ENCODE assay signal across 8 cellular contexts in the genomic region with DNA sequence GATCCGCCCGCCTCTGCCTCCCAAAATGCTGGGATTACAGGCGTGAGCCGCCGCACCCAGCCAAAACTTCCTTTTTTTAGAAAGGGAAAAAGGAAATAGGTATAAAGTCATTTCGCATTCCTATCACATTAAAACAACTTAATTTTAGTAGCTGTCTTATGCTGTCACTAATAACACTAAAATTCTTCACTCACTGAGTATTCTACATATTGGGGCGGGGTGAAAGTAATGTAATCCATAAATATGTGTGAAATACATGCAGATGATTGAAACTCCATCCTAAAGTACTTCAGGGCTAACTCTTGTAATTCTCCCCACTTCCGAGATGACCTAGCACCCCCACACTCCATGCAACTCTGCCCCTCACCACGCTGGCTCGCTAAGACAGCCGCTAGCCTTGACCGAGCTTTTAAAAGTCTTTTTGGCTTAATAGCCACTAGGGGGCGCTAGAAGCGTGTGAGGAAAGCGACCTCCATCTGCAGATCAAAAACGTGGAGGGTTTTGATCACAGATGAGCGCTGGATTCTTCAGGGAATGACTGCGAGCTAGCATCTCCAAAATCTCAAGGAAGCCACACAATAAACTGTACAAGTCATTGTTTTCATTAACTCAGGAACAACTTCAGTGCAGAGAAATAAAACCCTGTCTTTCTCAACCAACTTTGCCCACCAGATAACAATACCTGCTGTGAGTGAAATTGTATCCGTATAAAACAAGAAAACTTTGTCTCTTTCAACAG.
DNase-seq lines count a peak whose midpoint lies in the region; ATAC-seq and TF ChIP-seq lines count a peak whose summit lies in the region.

No MANE protein-coding gene starts in this region.

- H3K27me3 Mint-ChIP-seq in GM23338 (ENCODE audit: insufficient read depth, low read depth, poor library complexity): peaks cover 2% of the 10 kb centered on the region

- DNase-seq in GDM1 (lab: John Stamatoyannopoulos, UW) (peak; percentile 61), GM23338 (ENCODE audit: low spot score) (peak; percentile 94), RWPE1 (ENCODE audit: low spot score) (peak; percentile 75), glomerular endothelial cell (ENCODE audit: extremely low read depth, low read depth, low spot score) (peak; percentile 47)
- peak; percentile 14 for DNase-seq in activated naive CD4-positive, alpha-beta T cell treated with Interleukin-2 at 50 U/mL for 16 hours

- no peaks in the 10 kb centered on the region for H4K20me1 ChIP-seq in GM23338 (replicated peaks; ENCODE audit: insufficient read depth)
- no peaks in the 10 kb centered on the region for H4K20me1 ChIP-seq in Loucy (ENCODE audit: insufficient read depth, low read length, poor library complexity, severe bottlenecking)

- H3K79me2 ChIP-seq in GM23338 (replicated peaks; ENCODE audit: insufficient read depth): no peaks in the 10 kb centered on the region
- H3K79me2 ChIP-seq in Loucy (ENCODE audit: insufficient read depth, low read length): no peaks in the 10 kb centered on the region
- no peaks in the 10 kb centered on the region for H3K79me2 ChIP-seq in parathyroid adenoma

- no peaks in the 10 kb centered on the region for H3K36me3 Mint-ChIP-seq in GM23338 (ENCODE audit: low read depth)

- CTCF ChIA-PET in RWPE1 (lab: Yijun Ruan, JAX): interaction anchor here (0.5 to 1.7 kb wide), 34 partner anchors 10 to 560 kb away, joined by 3 to 10 read pairs (median 4); a partner anchor contains a TSS

- H3K9ac ChIP-seq in Loucy (ENCODE audit: low read depth, low read length, poor library complexity, severe bottlenecking) (no peak overlapping the region), parathyroid adenoma (no peak overlapping the region)

- H3K27me3 ChIP-seq in GM23338 (ENCODE audit: insufficient read depth): no peaks in the 10 kb centered on the region
- H3K27me3 ChIP-seq in Loucy (ENCODE audit: insufficient read depth, low read length, poor library complexity, severe bottlenecking): no peaks in the 10 kb centered on the region
- H3K27me3 ChIP-seq in parathyroid adenoma (ENCODE audit: control insufficient read depth, insufficient read depth, low read length): no peaks in the 10 kb centered on the region

- no peaks in the 10 kb centered on the region for H3K9me3 Mint-ChIP-seq in GM23338

- no peak overlapping the region for H2AFZ ChIP-seq in GM23338
- peak overlapping the region; percentile 81 for H2AFZ ChIP-seq in Loucy (ENCODE audit: low read length)
- H2AFZ ChIP-seq in parathyroid adenoma: no peak overlapping the region

- H3K9me2 ChIP-seq in GM23338 (ENCODE audit: insufficient read depth): no peaks in the 10 kb centered on the region
- H3K9me2 ChIP-seq in Loucy (replicated peaks; ENCODE audit: low read depth, low read length): no peaks in the 10 kb centered on the region

- peak overlapping the region; percentile 17; the same call in 1 of the 2 replicates for H3K4me2 ChIP-seq in GM23338
- H3K4me2 ChIP-seq in Loucy (ENCODE audit: low read depth, low read length, poor library complexity, severe bottlenecking): peak overlapping the region; percentile 57
- no peak overlapping the region for H3K4me2 ChIP-seq in parathyroid adenoma (ENCODE audit: low read length)

- no peak overlapping the region for H3K4me3 ChIP-seq in GM23338
- peak overlapping the region; percentile 32 for H3K4me3 ChIP-seq in Loucy (ENCODE audit: low read length, poor library complexity, severe bottlenecking)
- H3K4me3 ChIP-seq in parathyroid adenoma (ENCODE audit: low read depth, low read length): no peak overlapping the region

- ATAC-seq in GM23338: peak; percentile 91
- ATAC-seq in GM18519 (IDR thresholded peaks at IDR 0.05; ENCODE audit: low FRiP score, unreplicated experiment): no peak

- H3F3A ChIP-seq in GM23338 (replicated peaks; ENCODE audit: low read depth) (no peaks in the 10 kb centered on the region), Loucy (ENCODE audit: low read depth) (no peaks in the 10 kb centered on the region)

- H3K9me3 ChIP-seq in Loucy (ENCODE audit: insufficient read depth, low read depth, low read length) (no peaks in the 10 kb centered on the region), parathyroid adenoma (ENCODE audit: control insufficient read depth, low read length) (no peaks in the 10 kb centered on the region)

- no peak overlapping the region for H3K27ac Mint-ChIP-seq in GM23338

- no peak overlapping the region for H3K4me3 Mint-ChIP-seq in GM23338

- H3K4me1 Mint-ChIP-seq in GM23338: peaks cover 8% of the 10 kb centered on the region; the same call in 2 of the 3 replicates

- POLR2A ChIA-PET in RWPE1 (lab: Yijun Ruan, JAX; ENCODE audit: low non-redundant PET): interaction anchor here (0.6 kb wide), 1 partner anchor 130 kb away, joined by 3 read pairs; a partner anchor contains a TSS

- H3K27ac ChIP-seq in GM23338 (ENCODE audit: low read depth) (no peak overlapping the region), RWPE1 (no peak overlapping the region), parathyroid adenoma (no peak overlapping the region)

- H3K4me1 ChIP-seq in GM23338 (ENCODE audit: insufficient read depth) (no peaks in the 10 kb centered on the region), Loucy (ENCODE audit: insufficient read depth, low read length, poor library complexity, severe bottlenecking) (peaks cover 4% of the 10 kb centered on the region), parathyroid adenoma (no peaks in the 10 kb centered on the region)

- peak; percentile 72 to 77 for TF ChIP-seq CTCF in GM23338 (conservative IDR thresholded peaks at IDR 0.05; ENCODE audit: low read depth in 2 of 2)
- peak; percentile 88 for TF ChIP-seq CTCF in Loucy (conservative IDR thresholded peaks at IDR 0.05; ENCODE audit: low read length)
- peak; percentile 97 for TF ChIP-seq CTCF in RWPE1 (conservative IDR thresholded peaks at IDR 0.05; ENCODE audit: low read depth)
- peak; percentile 61 for TF ChIP-seq CTCF in parathyroid adenoma (IDR thresholded peaks at IDR 0.05)

- H3K36me3 ChIP-seq in GM23338 (ENCODE audit: insufficient read depth) (no peaks in the 10 kb centered on the region), Loucy (ENCODE audit: insufficient read depth, low read length) (no peaks in the 10 kb centered on the region), parathyroid adenoma (ENCODE audit: control insufficient read depth, insufficient read depth, low read length) (no peaks in the 10 kb centered on the region)

TF ChIP-seq in GM23338, 12 proteins besides CTCF, POLR2A, EP300 and RAD21 (continues in another document):
- TF ChIP-seq NANOG (IDR thresholded peaks at IDR 0.05; ENCODE audit: borderline replicate concordance) (no peak), ZNF331 (CRISPR knock-in tag; IDR thresholded peaks at IDR 0.05; ENCODE audit: low read depth) (no peak), CREB1 (CRISPR knock-in tag; IDR thresholded peaks at IDR 0.05; ENCODE audit: low read depth) (no peak), EZH2phosphoT487 (IDR thresholded peaks at IDR 0.05; ENCODE audit: unreplicated experiment) (no peak), POLR2AphosphoS5 (IDR thresholded peaks at IDR 0.05; ENCODE audit: low read depth) (no peak), JUNB (IDR thresholded peaks at IDR 0.05; ENCODE audit: unreplicated experiment) (no peak)
- TF ChIP-seq, protein P1, sequence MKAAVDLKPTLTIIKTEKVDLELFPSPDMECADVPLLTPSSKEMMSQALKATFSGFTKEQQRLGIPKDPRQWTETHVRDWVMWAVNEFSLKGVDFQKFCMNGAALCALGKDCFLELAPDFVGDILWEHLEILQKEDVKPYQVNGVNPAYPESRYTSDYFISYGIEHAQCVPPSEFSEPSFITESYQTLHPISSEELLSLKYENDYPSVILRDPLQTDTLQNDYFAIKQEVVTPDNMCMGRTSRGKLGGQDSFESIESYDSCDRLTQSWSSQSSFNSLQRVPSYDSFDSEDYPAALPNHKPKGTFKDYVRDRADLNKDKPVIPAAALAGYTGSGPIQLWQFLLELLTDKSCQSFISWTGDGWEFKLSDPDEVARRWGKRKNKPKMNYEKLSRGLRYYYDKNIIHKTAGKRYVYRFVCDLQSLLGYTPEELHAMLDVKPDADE (IDR thresholded peaks at IDR 0.05): no peak

Comparison
In these comparisons a context has a peak if more than half of its experiments do, and no peak if none do; other contexts are left out.
1. DNase-seq: peak in every context shown above with its lines; median percentile 94 in GM23338; 75 in RWPE1; 61 in GDM1; 47 in glomerular endothelial cell; 14 in activated naive CD4-positive, alpha-beta T cell treated with Interleukin-2 at 50 U/mL for 16 hours.